In the genomic region with DNA sequence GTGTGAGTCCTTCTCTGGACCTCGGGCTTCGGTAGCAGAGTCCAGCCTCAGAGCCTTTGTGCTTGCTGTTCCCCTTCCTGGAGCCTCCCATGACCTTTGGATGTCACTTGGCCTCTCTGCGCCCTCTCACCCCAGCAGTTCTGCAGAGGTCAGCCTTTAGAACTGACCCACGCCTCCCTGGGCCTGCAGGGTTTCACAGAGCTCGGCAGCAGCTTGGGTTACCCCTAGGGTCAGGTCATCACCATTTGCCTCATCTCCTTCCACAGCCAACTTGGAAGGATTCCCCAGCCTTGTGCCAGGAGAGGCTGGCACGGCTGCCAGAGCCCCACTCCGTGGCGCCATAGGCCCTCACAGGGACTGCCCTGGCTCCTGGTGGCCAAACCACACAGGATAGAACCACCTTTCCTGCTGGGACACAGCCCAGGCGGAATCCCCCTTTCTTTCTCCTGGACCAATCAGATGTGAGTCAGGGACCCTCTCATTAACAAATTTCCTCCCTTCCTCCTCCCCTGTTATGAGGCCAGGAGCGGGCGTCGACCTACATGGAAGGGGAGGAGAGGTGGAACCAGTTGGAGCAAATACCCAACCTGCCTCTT, we compare ENCODE assay signal across 20 cellular contexts. TPM values are rescaled to one million over a fixed set of nuclear protein-coding genes. Genes with fewer than 3 reads are reported as not detected.
DNase-seq lines count a peak whose midpoint lies in the region; ATAC-seq and TF ChIP-seq lines count a peak whose summit lies in the region.
"Had no signal": no experiment of that assay in that cellular context is flagged by ENCODE, and none has a peak within 500 bp of the region (broad histone marks: within the 10 kb centered on the region; RNA-seq: fewer than 3 reads in every experiment).

No MANE protein-coding gene starts in this region.

- H3K4me3 ChIP-seq in MG63 (no peak overlapping the region), psoas muscle (no peak overlapping the region)
- H3K4me3 ChIP-seq: BLaER1, hepatocyte, uterus had no signal

- peak; percentile 89 for DNase-seq in MG63
- peak; percentile 66 for DNase-seq in cerebellum (ENCODE audit: low spot score)
- peak; percentile 53 for DNase-seq in kidney tubule cell (ENCODE audit: low spot score)
- peak in 1 of 2 donors; percentile 66 for DNase-seq in psoas muscle
- no peak for DNase-seq in SW 1271 (lab: John Stamatoyannopoulos, UW)
- DNase-seq in AG08396 (ENCODE audit: low spot score), result no peak
- no peak for DNase-seq in OCI-M1 (lab: John Stamatoyannopoulos, UW)
- no peak for DNase-seq in activated CD8-positive, alpha-beta memory T cell treated with anti-CD3 and anti-CD28 coated beads, Interleukin-2, amount 10 ng/mL, durations not matched to agents 7 days and 5 days
- DNase-seq: activated CD4-positive, alpha-beta T cell treated with anti-CD3 and anti-CD28 coated beads for 4 hours; activated naive CD8-positive, alpha-beta T cell treated with anti-CD3 and anti-CD28 coated beads, Interleukin-2, amount 10 ng/mL, durations not matched to agents 7 days and 5 days; activated T-cell treated with anti-CD3 and anti-CD28 coated beads, Interleukin-2, amount 50 U/mL, for 48 hours; DMS79; mesendoderm; SHP77; stimulated activated naive CD8-positive, alpha-beta T cell treated with anti-CD3 and anti-CD28 coated beads, Interleukin-15, Interleukin-2, amounts not matched to agents 100 U/mL and 50 U/mL, for 24 hours; uterus had no signal

- H3K27ac Mint-ChIP-seq in activated CD8-positive, alpha-beta memory T cell treated with anti-CD3 and anti-CD28 coated beads, Interleukin-2, amount 10 ng/mL, durations not matched to agents 7 days and 5 days, result no peak overlapping the region
- H3K27ac Mint-ChIP-seq: activated naive CD8-positive, alpha-beta T cell treated with anti-CD3 and anti-CD28 coated beads, Interleukin-2, amount 10 ng/mL, durations not matched to agents 7 days and 5 days; T-helper 2 cell treated with Interferon-gamma antibody and Interleukin-4, amounts not matched to agents 5 μg/mL and 100 μg/mL, for 36 hours had no signal

- CTCF ChIA-PET in activated CD8-positive, alpha-beta memory T cell treated with anti-CD3 and anti-CD28 coated beads, Interleukin-2, amount 10 ng/mL, durations not matched to agents 7 days and 5 days (lab: Charles Lee), result no interaction called here

- peak; percentile 72 to 89 (median 84) for ATAC-seq in psoas muscle
- no peak for ATAC-seq in activated CD8-positive, alpha-beta memory T cell treated with anti-CD3 and anti-CD28 coated beads, Interleukin-2, amount 10 ng/mL, durations not matched to agents 7 days and 5 days
- ATAC-seq: stimulated activated naive CD8-positive, alpha-beta T cell treated with anti-CD3 and anti-CD28 coated beads, Interleukin-15, Interleukin-2, amounts not matched to agents 100 U/mL and 50 U/mL, for 24 hours had no signal

- intact Hi-C loops in psoas muscle (cut with DNase I), result no loop called here

- peak; percentile 6 for TF ChIP-seq CTCF in psoas muscle (IDR thresholded peaks at IDR 0.05)

- H3K4me1 ChIP-seq in psoas muscle, result peaks cover 10% of the 10 kb centered on the region
- H3K4me1 ChIP-seq: uterus had no signal

- WGBS in psoas muscle, 3 donors, result 20 to 28% (median 27%) methylated on average over 11 to 12 of the region's 12 CpGs

- H3K9me3 ChIP-seq in MG63 (no peaks in the 10 kb centered on the region), psoas muscle (no peaks in the 10 kb centered on the region)
- H3K9me3 ChIP-seq: BLaER1, uterus had no signal

- peaks cover 12% of the 10 kb centered on the region for H3K27me3 Mint-ChIP-seq in activated CD8-positive, alpha-beta memory T cell treated with anti-CD3 and anti-CD28 coated beads, Interleukin-2, amount 10 ng/mL, durations not matched to agents 7 days and 5 days

- no peak overlapping the region for H3K27ac ChIP-seq in psoas muscle
- H3K27ac ChIP-seq: BLaER1, epithelial cell of prostate, uterus had no signal

- no peaks in the 10 kb centered on the region for H3K27me3 ChIP-seq in MG63
- no peaks in the 10 kb centered on the region for H3K27me3 ChIP-seq in psoas muscle (ENCODE audit: insufficient read depth in 3 of 3, low read length in 2 of 3)
- H3K27me3 ChIP-seq: BLaER1, hepatocyte, uterus had no signal

- H3K4me1 Mint-ChIP-seq in activated CD8-positive, alpha-beta memory T cell treated with anti-CD3 and anti-CD28 coated beads, Interleukin-2, amount 10 ng/mL, durations not matched to agents 7 days and 5 days, result peaks cover 7% of the 10 kb centered on the region

- no peaks in the 10 kb centered on the region for H3K9me3 Mint-ChIP-seq in activated CD8-positive, alpha-beta memory T cell treated with anti-CD3 and anti-CD28 coated beads, Interleukin-2, amount 10 ng/mL, durations not matched to agents 7 days and 5 days (ENCODE audit: low read depth)
- H3K9me3 Mint-ChIP-seq: T-helper 2 cell treated with Interferon-gamma antibody and Interleukin-4, amounts not matched to agents 5 μg/mL and 100 μg/mL, for 36 hours had no signal

- no peaks in the 10 kb centered on the region for H3K36me3 Mint-ChIP-seq in activated CD8-positive, alpha-beta memory T cell treated with anti-CD3 and anti-CD28 coated beads, Interleukin-2, amount 10 ng/mL, durations not matched to agents 7 days and 5 days
- H3K36me3 Mint-ChIP-seq: activated naive CD8-positive, alpha-beta T cell treated with anti-CD3 and anti-CD28 coated beads, Interleukin-2, amount 10 ng/mL, durations not matched to agents 7 days and 5 days had no signal

- H3K4me3 Mint-ChIP-seq in activated CD8-positive, alpha-beta memory T cell treated with anti-CD3 and anti-CD28 coated beads, Interleukin-2, amount 10 ng/mL, durations not matched to agents 7 days and 5 days, result no peak overlapping the region
- H3K4me3 Mint-ChIP-seq: activated naive CD8-positive, alpha-beta T cell treated with anti-CD3 and anti-CD28 coated beads, Interleukin-2, amount 10 ng/mL, durations not matched to agents 7 days and 5 days; T-helper 2 cell treated with Interferon-gamma antibody and Interleukin-4, amounts not matched to agents 5 μg/mL and 100 μg/mL, for 36 hours had no signal

- H3K36me3 ChIP-seq in MG63, result no peaks in the 10 kb centered on the region
- H3K36me3 ChIP-seq in psoas muscle (ENCODE audit: insufficient read depth in 1 of 2, low read depth in 1 of 2), result no peaks in the 10 kb centered on the region
- H3K36me3 ChIP-seq: BLaER1, uterus had no signal

RNA-seq across cellular contexts. Expression of a gene that starts 13.9 kb away (rescaled TPM):
- total RNA-seq in MG63 (2014; rRNA removed; shearing (Covaris generic); ENCODE audit: low replicate concordance), result 37.7 and 38.1 TPM in 2 replicates
- total RNA-seq in cerebellum (8.0 TPM), psoas muscle (10 to 100 TPM; 14.9 to 42.9 (median 22.7) TPM)
- polyA plus RNA-seq in psoas muscle, result 10 to 100 TPM in 2 of 3 donors, 1 to 10 TPM in 1; 6.2 to 15.5 (median 14.3) TPM
- total RNA-seq in activated CD8-positive, alpha-beta memory T cell treated with anti-CD3 and anti-CD28 coated beads, Interleukin-2, amount 10 ng/mL, durations not matched to agents 7 days and 5 days, result not detected

Comparison
In these comparisons a context has a peak if more than half of its experiments do, and no peak if none do; other contexts are left out.
1. DNase-seq: peak in MG63 (single experiment), cerebellum (single experiment) and kidney tubule cell (single experiment); none in SW 1271 (0 of 2), AG08396 (single experiment), OCI-M1 (single experiment) and activated CD8-positive, alpha-beta memory T cell treated with anti-CD3 and anti-CD28 coated beads, Interleukin-2, amount 10 ng/mL, durations not matched to agents 7 days and 5 days (single experiment).